In the genomic region with DNA sequence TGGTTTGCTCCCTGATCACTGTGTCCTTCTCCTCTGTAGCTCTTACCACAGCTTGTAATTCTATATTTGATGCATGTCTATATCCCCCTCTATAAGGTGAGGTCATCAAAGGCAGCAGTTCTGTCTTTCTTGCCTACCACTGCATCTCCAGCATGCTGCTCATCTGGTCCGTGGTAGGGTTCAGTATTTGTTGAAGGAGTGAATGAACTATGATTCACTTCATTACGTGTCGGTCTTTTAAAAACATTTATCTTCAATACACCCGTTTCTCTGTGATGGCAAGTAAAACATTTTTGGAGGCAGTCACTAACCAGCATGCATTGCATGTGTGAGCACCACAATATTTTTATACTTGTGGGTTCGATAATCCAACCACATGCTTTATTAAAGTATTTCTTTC, we compare ENCODE assay signal across 1 cellular context.
TF ChIP-seq lines count a peak whose summit lies in the region.

No MANE protein-coding gene starts in this region.

TF ChIP-seq in HEK293, 187 proteins besides CTCF, POLR2A, EP300 and RAD21:
- TF ChIP-seq ZNF558 (tag by site-specific recombination; IDR thresholded peaks at IDR 0.05) (no peak), ZNF837 (tag by site-specific recombination; IDR thresholded peaks at IDR 0.05) (no peak), ZNF629 (tag by site-specific recombination; IDR thresholded peaks at IDR 0.05) (0 out of 2 replicates have a peak, but pooled peaks have one; percentile 46), ZNF777 (tag by site-specific recombination; IDR thresholded peaks at IDR 0.05; ENCODE audit: borderline replicate concordance) (no peak), SETDB1 (IDR thresholded peaks at IDR 0.05; ENCODE audit: insufficient read length, low read length) (no peak)
- TF ChIP-seq, protein P1, sequence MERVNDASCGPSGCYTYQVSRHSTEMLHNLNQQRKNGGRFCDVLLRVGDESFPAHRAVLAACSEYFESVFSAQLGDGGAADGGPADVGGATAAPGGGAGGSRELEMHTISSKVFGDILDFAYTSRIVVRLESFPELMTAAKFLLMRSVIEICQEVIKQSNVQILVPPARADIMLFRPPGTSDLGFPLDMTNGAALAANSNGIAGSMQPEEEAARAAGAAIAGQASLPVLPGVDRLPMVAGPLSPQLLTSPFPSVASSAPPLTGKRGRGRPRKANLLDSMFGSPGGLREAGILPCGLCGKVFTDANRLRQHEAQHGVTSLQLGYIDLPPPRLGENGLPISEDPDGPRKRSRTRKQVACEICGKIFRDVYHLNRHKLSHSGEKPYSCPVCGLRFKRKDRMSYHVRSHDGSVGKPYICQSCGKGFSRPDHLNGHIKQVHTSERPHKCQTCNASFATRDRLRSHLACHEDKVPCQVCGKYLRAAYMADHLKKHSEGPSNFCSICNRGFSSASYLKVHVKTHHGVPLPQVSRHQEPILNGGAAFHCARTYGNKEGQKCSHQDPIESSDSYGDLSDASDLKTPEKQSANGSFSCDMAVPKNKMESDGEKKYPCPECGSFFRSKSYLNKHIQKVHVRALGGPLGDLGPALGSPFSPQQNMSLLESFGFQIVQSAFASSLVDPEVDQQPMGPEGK (tag by site-specific recombination; IDR thresholded peaks at IDR 0.05), result 0 out of 2 replicates have a peak, but pooled peaks have one; percentile 5
- TF ChIP-seq, protein P2, sequence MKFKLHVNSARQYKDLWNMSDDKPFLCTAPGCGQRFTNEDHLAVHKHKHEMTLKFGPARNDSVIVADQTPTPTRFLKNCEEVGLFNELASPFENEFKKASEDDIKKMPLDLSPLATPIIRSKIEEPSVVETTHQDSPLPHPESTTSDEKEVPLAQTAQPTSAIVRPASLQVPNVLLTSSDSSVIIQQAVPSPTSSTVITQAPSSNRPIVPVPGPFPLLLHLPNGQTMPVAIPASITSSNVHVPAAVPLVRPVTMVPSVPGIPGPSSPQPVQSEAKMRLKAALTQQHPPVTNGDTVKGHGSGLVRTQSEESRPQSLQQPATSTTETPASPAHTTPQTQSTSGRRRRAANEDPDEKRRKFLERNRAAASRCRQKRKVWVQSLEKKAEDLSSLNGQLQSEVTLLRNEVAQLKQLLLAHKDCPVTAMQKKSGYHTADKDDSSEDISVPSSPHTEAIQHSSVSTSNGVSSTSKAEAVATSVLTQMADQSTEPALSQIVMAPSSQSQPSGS (tag by site-specific recombination; IDR thresholded peaks at IDR 0.05; ENCODE audit: low read depth), result peak; percentile 57; the same call in 1 of the 2 replicates
- TF ChIP-seq, protein P3, sequence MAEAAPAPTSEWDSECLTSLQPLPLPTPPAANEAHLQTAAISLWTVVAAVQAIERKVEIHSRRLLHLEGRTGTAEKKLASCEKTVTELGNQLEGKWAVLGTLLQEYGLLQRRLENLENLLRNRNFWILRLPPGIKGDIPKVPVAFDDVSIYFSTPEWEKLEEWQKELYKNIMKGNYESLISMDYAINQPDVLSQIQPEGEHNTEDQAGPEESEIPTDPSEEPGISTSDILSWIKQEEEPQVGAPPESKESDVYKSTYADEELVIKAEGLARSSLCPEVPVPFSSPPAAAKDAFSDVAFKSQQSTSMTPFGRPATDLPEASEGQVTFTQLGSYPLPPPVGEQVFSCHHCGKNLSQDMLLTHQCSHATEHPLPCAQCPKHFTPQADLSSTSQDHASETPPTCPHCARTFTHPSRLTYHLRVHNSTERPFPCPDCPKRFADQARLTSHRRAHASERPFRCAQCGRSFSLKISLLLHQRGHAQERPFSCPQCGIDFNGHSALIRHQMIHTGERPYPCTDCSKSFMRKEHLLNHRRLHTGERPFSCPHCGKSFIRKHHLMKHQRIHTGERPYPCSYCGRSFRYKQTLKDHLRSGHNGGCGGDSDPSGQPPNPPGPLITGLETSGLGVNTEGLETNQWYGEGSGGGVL (tag by site-specific recombination; IDR thresholded peaks at IDR 0.05), result 0 out of 2 replicates have a peak, but pooled peaks have one; percentile 24
TF ChIP-seq in HEK293: peak in this region for 4.
